ENCODE assay signal across 10 cellular contexts in the genomic region with DNA sequence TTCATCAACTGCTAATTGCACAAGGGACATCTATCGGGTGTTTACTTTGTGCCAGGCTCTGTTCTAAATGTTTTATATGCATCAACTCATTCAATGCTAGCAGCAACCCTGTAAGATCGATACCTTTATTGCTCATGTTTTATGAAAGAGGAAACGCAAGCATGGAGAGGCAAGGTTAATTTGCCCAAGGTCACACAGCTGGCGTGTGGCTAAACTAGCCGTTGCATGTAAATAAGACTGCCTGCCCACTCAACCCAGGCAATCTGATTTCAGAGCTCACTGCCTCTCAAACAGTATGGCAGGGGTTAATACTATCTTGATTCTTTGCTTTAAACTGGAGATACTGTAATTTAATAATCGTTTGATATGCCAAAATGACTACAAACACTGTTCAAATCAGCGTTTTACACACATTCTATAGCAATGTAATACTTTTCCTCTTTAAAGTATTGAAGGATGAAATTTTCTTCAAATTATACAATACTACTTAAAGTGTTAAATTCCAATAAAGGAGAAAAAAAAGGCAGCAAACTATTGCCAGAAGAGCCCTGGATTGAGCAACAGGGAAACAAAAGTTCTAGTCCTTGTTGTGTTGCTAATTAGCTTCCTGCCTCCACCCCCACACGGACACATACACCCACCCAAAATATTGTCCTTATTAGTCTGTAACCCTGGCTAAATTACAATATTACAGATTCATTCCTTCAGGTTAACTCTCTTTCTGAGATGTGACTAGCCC. TPM values are rescaled to one million over a fixed set of nuclear protein-coding genes. Genes with fewer than 3 reads are reported as not detected.
DNase-seq lines count a peak whose midpoint lies in the region; ATAC-seq and TF ChIP-seq lines count a peak whose summit lies in the region.
"Had no signal": no experiment of that assay in that cellular context is flagged by ENCODE, and none has a peak within 500 bp of the region (broad histone marks: within the 10 kb centered on the region; RNA-seq: fewer than 3 reads in every experiment).

No MANE protein-coding gene starts in this region.

- H3K4me3 Mint-ChIP-seq in WTC11: peak overlapping the region; percentile 33
- H3K4me3 Mint-ChIP-seq in CD4-positive, alpha-beta memory T cell: no peak overlapping the region
- no peak overlapping the region for H3K4me3 Mint-ChIP-seq in chondrocyte (ENCODE audit: unreplicated experiment)

- CTCF ChIA-PET in WTC11 (lab: Charles Lee): interaction anchor here (0.9 to 1.5 kb wide), 3 partner anchors 17 to 128 kb away, joined by 3 to 4 read pairs (median 3); no protein-coding TSS in a partner anchor
- CTCF ChIA-PET in CD4-positive, alpha-beta memory T cell (lab: Charles Lee; ENCODE audit: partially characterized antibody): interaction anchor here (1.0 to 1.4 kb wide), 2 partner anchors 8 to 30 kb away, joined by 3 read pairs; no protein-coding TSS in a partner anchor

- H3K27ac ChIP-seq in CD4-positive, alpha-beta memory T cell (ENCODE audit: low read depth, low read length): no peak overlapping the region

- no peaks in the 10 kb centered on the region for H3K4me1 ChIP-seq in CD4-positive, alpha-beta memory T cell (ENCODE audit: insufficient read depth, low read length)

- peaks cover 24% of the 10 kb centered on the region for H3K4me1 Mint-ChIP-seq in WTC11
- no peaks in the 10 kb centered on the region for H3K4me1 Mint-ChIP-seq in CD4-positive, alpha-beta memory T cell
- H3K4me1 Mint-ChIP-seq in chondrocyte (ENCODE audit: low read depth): no peaks in the 10 kb centered on the region

- H3K4me3 ChIP-seq in CD4-positive, alpha-beta memory T cell (ENCODE audit: low read length in 2 of 2): no peak overlapping the region

- H3K36me3 Mint-ChIP-seq in WTC11: peaks cover 3% of the 10 kb centered on the region
- peaks cover 0 to 4% of the 10 kb centered on the region in 2 donors for H3K36me3 Mint-ChIP-seq in CD4-positive, alpha-beta memory T cell
- peaks cover 3% of the 10 kb centered on the region for H3K36me3 Mint-ChIP-seq in chondrocyte (ENCODE audit: low read depth)

- H3K27me3 Mint-ChIP-seq in WTC11 (ENCODE audit: low read depth) (no peaks in the 10 kb centered on the region; the same call in none of the 2 replicates), chondrocyte (ENCODE audit: low read depth) (peaks cover 25% of the 10 kb centered on the region)
- H3K27me3 Mint-ChIP-seq in CD4-positive, alpha-beta memory T cell: peaks cover 27 to 30% of the 10 kb centered on the region in 2 donors

- TF ChIP-seq CTCF in WTC11 (IDR thresholded peaks at IDR 0.05) (no peak), chondrocyte (IDR thresholded peaks at IDR 0.05) (no peak)

- intact Hi-C loops in CD4-positive, alpha-beta memory T cell (cut with micrococcal nuclease): no loop called here

- ATAC-seq in GM18520 (IDR thresholded peaks at IDR 0.05; ENCODE audit: unreplicated experiment) (peak; percentile 83), GM21529 (IDR thresholded peaks at IDR 0.05; ENCODE audit: unreplicated experiment) (peak; percentile 69), HG03457 (IDR thresholded peaks at IDR 0.05; ENCODE audit: unreplicated experiment) (peak; percentile 65), WTC11 (peak; percentile 62)

- no peaks in the 10 kb centered on the region for H3K9me3 ChIP-seq in CD4-positive, alpha-beta memory T cell (ENCODE audit: control insufficient read depth in 1 of 2, low read length in 2 of 2)

- no peaks in the 10 kb centered on the region for H3K36me3 ChIP-seq in CD4-positive, alpha-beta memory T cell (ENCODE audit: insufficient read depth, low read length)

- peaks cover 22% of the 10 kb centered on the region for H3K9me3 Mint-ChIP-seq in WTC11
- peaks cover 0 to 22% (median 9%) of the 10 kb centered on the region in 8 donors for H3K9me3 Mint-ChIP-seq in CD4-positive, alpha-beta memory T cell
- peaks cover 13% of the 10 kb centered on the region for H3K9me3 Mint-ChIP-seq in chondrocyte (ENCODE audit: low read depth)

- POLR2A ChIA-PET in WTC11 (lab: Charles Lee): interaction anchor here (0.7 to 2.0 kb wide), 2 partner anchors 10 to 45 kb away, joined by 3 to 13 read pairs; partner anchors contain the start of gene PPM1A
- POLR2A ChIA-PET in CD4-positive, alpha-beta memory T cell (lab: Charles Lee; ENCODE audit: partially characterized antibody): no interaction called here

- no peaks in the 10 kb centered on the region for H3K27me3 ChIP-seq in CD4-positive, alpha-beta memory T cell (ENCODE audit: insufficient read depth, low read length)

- H3K27ac Mint-ChIP-seq in WTC11 (peak overlapping the region; percentile 62), chondrocyte (ENCODE audit: unreplicated experiment) (no peak overlapping the region)
- no peak overlapping the region for H3K27ac Mint-ChIP-seq in CD4-positive, alpha-beta memory T cell

- no peak for DNase-seq in WTC11 (ENCODE audit: low spot score)
- DNase-seq in CD4-positive, alpha-beta memory T cell: no peak
- DNase-seq in AG08395 (ENCODE audit: low spot score): no peak
- no peak for DNase-seq in chondrocyte (ENCODE audit: low spot score)
- no peak for DNase-seq in AML-193 (lab: John Stamatoyannopoulos, UW)
- DNase-seq: EL, NCI-H187 treated with DMSO at 0.1 percent for 48 hours had no signal

TF ChIP-seq in WTC11, 78 proteins besides CTCF, POLR2A, EP300 and RAD21 (continues in another document):
- TF ChIP-seq MAX (CRISPR knock-in tag; IDR thresholded peaks at IDR 0.05) (no peak), ZNF671 (CRISPR knock-in tag; IDR thresholded peaks at IDR 0.05) (no peak), MYBL2 (CRISPR knock-in tag; IDR thresholded peaks at IDR 0.05) (no peak), ATF3 (CRISPR knock-in tag; conservative IDR thresholded peaks at IDR 0.05) (no peak), PRDM15 (CRISPR knock-in tag; IDR thresholded peaks at IDR 0.05) (no peak), NFE2L1 (CRISPR knock-in tag; IDR thresholded peaks at IDR 0.05) (no peak), JUN (CRISPR knock-in tag; IDR thresholded peaks at IDR 0.05) (no peak), ZNF219 (CRISPR knock-in tag; IDR thresholded peaks at IDR 0.05; ENCODE audit: borderline replicate concordance) (no peak), TEAD1 (CRISPR knock-in tag; IDR thresholded peaks at IDR 0.05) (no peak)
- TF ChIP-seq, protein P1, sequence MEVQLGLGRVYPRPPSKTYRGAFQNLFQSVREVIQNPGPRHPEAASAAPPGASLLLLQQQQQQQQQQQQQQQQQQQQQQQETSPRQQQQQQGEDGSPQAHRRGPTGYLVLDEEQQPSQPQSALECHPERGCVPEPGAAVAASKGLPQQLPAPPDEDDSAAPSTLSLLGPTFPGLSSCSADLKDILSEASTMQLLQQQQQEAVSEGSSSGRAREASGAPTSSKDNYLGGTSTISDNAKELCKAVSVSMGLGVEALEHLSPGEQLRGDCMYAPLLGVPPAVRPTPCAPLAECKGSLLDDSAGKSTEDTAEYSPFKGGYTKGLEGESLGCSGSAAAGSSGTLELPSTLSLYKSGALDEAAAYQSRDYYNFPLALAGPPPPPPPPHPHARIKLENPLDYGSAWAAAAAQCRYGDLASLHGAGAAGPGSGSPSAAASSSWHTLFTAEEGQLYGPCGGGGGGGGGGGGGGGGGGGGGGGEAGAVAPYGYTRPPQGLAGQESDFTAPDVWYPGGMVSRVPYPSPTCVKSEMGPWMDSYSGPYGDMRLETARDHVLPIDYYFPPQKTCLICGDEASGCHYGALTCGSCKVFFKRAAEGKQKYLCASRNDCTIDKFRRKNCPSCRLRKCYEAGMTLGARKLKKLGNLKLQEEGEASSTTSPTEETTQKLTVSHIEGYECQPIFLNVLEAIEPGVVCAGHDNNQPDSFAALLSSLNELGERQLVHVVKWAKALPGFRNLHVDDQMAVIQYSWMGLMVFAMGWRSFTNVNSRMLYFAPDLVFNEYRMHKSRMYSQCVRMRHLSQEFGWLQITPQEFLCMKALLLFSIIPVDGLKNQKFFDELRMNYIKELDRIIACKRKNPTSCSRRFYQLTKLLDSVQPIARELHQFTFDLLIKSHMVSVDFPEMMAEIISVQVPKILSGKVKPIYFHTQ (CRISPR knock-in tag; IDR thresholded peaks at IDR 0.05): no peak

RNA-seq across cellular contexts. Expression of gene DHRS7, which starts 39.1 kb away (rescaled TPM):
- 39.9 to 45.2 TPM (median 45.1 TPM) in 3 replicates for total RNA-seq in WTC11 (2021)
- total RNA-seq in CD4-positive, alpha-beta memory T cell: 10 to 100 TPM; 63.5 to 69.6 TPM
- 100 to 1,000 TPM; 213 to 386 TPM for polyA plus RNA-seq in CD4-positive, alpha-beta memory T cell
- total RNA-seq in chondrocyte: 47.5 to 53.1 TPM (median 49.8 TPM) in 3 replicates

RNA-seq across cellular contexts. Expression of gene PPM1A, which starts 44.7 kb away (rescaled TPM):
- total RNA-seq in WTC11 (2021) (38.2 to 52.5 TPM (median 41.2 TPM) in 3 replicates), chondrocyte (42.7 to 51.5 TPM (median 43.9 TPM) in 3 replicates)
- total RNA-seq in CD4-positive, alpha-beta memory T cell: 10 to 100 TPM; 48.2 to 48.5 TPM
- 10 to 100 TPM; 14.8 to 18.9 TPM for polyA plus RNA-seq in CD4-positive, alpha-beta memory T cell
